ENCODE assay signal across 1 cellular context in genomic region chr1:55053265-55053954, GRCh38.
TF ChIP-seq lines count a peak whose summit lies in the region.

No MANE protein-coding gene starts in this region.

TF ChIP-seq in HepG2, 621 proteins besides CTCF, POLR2A, EP300 and RAD21 (continued from another document and continues in another):
- TF ChIP-seq KIAA2018 (CRISPR knock-in tag; IDR thresholded peaks at IDR 0.05; ENCODE audit: borderline replicate concordance): no peak
- no peak for TF ChIP-seq KAT8 (CRISPR knock-in tag; IDR thresholded peaks at IDR 0.05)
- no peak for TF ChIP-seq ZNF280D (CRISPR knock-in tag; IDR thresholded peaks at IDR 0.05)
- TF ChIP-seq ZC3H4 (CRISPR knock-in tag; IDR thresholded peaks at IDR 0.05; ENCODE audit: borderline replicate concordance): no peak
- TF ChIP-seq ZNF788 (CRISPR knock-in tag; IDR thresholded peaks at IDR 0.05; ENCODE audit: borderline replicate concordance): peak; percentile 51; the same call in 1 of the 2 replicates
- TF ChIP-seq NFE2L2 (IDR thresholded peaks at IDR 0.05; ENCODE audit: low read length): no peak
- no peak for TF ChIP-seq ZNF878 (CRISPR knock-in tag; IDR thresholded peaks at IDR 0.05)
- no peak for TF ChIP-seq NR3C1 (CRISPR knock-in tag; IDR thresholded peaks at IDR 0.05)
- TF ChIP-seq NPAS2 (CRISPR knock-in tag; IDR thresholded peaks at IDR 0.05; ENCODE audit: borderline replicate concordance): no peak
- no peak for TF ChIP-seq HOMEZ (CRISPR knock-in tag; IDR thresholded peaks at IDR 0.05; ENCODE audit: low read depth)
- no peak for TF ChIP-seq ZNF839 (CRISPR knock-in tag; IDR thresholded peaks at IDR 0.05; ENCODE audit: borderline replicate concordance)
- TF ChIP-seq CEBPB (IDR thresholded peaks at IDR 0.05; ENCODE audit: borderline replicate concordance, low read depth, low read length): no peak
- no peak for TF ChIP-seq FOXP4 (CRISPR knock-in tag; IDR thresholded peaks at IDR 0.05)
- TF ChIP-seq ARHGAP35 (CRISPR knock-in tag; IDR thresholded peaks at IDR 0.05; ENCODE audit: borderline replicate concordance): no peak
- TF ChIP-seq ZBTB34 (CRISPR knock-in tag; IDR thresholded peaks at IDR 0.05): no peak
- no peak for TF ChIP-seq IKZF5 (CRISPR knock-in tag; IDR thresholded peaks at IDR 0.05)
- TF ChIP-seq ZNF24 (IDR thresholded peaks at IDR 0.05): no peak
- no peak for TF ChIP-seq ERF (CRISPR knock-in tag; IDR thresholded peaks at IDR 0.05)
- no peak for TF ChIP-seq TFDP2 (CRISPR knock-in tag; IDR thresholded peaks at IDR 0.05)
- TF ChIP-seq PAWR (CRISPR knock-in tag; IDR thresholded peaks at IDR 0.05; ENCODE audit: borderline replicate concordance): no peak
- no peak for TF ChIP-seq ZNF550 (CRISPR knock-in tag; IDR thresholded peaks at IDR 0.05; ENCODE audit: borderline replicate concordance)
- no peak for TF ChIP-seq DMAP1 (CRISPR knock-in tag; IDR thresholded peaks at IDR 0.05)
- no peak for TF ChIP-seq THAP9 (CRISPR knock-in tag; IDR thresholded peaks at IDR 0.05; ENCODE audit: borderline replicate concordance)
- TF ChIP-seq NCOA1 (CRISPR knock-in tag; IDR thresholded peaks at IDR 0.05): no peak
- no peak for TF ChIP-seq KDM5A (IDR thresholded peaks at IDR 0.05; ENCODE audit: borderline replicate concordance, low read length)
- TF ChIP-seq ZNF276 (CRISPR knock-in tag; IDR thresholded peaks at IDR 0.05; ENCODE audit: low read depth): no peak
- TF ChIP-seq SMC3 (IDR thresholded peaks at IDR 0.05; ENCODE audit: low read length): no peak
- TF ChIP-seq THYN1 (CRISPR knock-in tag; IDR thresholded peaks at IDR 0.05; ENCODE audit: borderline replicate concordance, low read depth): no peak
- no peak for TF ChIP-seq KLF13 (CRISPR knock-in tag; IDR thresholded peaks at IDR 0.05)
- peak; percentile 57; the same call in 1 of the 2 replicates for TF ChIP-seq ZMYM4 (CRISPR knock-in tag; IDR thresholded peaks at IDR 0.05)
